In the genomic region with DNA sequence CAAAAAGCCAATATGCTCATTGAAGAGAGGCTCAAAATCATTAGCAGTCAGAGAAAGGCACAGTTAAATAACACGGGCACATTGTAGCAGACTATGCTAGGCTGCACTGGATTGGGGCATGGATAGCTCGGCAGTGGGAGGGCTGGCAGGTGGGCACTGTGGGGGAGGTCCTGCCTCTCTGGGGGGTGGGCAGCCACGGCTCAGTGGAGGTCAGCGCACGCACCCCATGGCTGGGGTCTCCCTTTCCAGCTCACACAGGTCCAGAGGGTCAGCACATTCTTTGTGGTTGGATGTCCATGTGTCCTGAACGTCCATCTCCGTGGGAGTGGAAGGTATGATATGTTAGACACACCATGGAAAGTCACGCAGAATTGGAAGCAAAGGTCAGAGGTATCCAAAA, we compare ENCODE assay signal across 8 cellular contexts.
"Had no signal": no experiment of that assay in that cellular context is flagged by ENCODE, and none has a peak within 500 bp of the region (broad histone marks: within the 10 kb centered on the region; RNA-seq: fewer than 3 reads in every experiment).

No MANE protein-coding gene starts in this region.

- H3K9me3 Mint-ChIP-seq: GM23338 had no signal

- H2AFZ ChIP-seq: GM23338 had no signal

- ATAC-seq: GM23338, K562 had no signal

- H3K4me2 ChIP-seq: GM23338 had no signal

- H3K4me3 Mint-ChIP-seq: GM23338, H9 had no signal

- FAIRE-seq: H1, H54, HTR-8/SVneo, K562 had no signal

- DNase-seq: H9, HCEC 1CT, IMR-90 had no signal

- H3K27ac Mint-ChIP-seq: GM23338, H9 had no signal

- H3K4me3 ChIP-seq: GM23338, K562 had no signal
